ENCODE assay signal across 24 cellular contexts in the genomic region with DNA sequence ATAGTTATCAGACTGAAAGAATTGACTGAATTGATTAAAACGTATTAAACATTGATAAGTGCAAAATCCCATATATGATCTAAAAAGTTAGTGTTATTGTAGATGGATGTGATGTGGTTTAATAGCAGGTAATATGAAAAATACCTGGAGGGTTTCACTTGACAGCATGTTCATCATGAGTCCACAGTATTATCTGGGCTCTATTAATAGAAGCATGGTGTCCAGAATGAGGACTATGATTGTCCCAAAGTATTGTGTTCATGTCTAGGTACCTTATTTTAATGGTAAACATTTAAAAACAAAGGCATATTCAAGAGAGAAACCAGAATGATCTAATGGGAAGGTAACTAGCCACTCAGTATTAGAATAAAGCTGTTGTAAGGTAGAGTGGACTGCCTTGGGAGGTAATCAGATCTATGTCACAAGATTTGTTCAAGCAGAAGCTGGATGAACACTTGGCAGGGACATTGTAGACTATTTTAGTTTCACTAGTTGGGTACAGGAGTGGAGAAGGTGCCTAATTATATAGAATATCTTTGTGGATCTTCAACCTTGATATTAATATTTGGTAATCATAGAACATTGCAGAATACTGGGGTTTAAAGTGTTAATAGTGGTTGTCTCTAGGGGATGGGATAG. TPM values are rescaled to one million over a fixed set of nuclear protein-coding genes. Genes with fewer than 3 reads are reported as not detected.
DNase-seq lines count a peak whose midpoint lies in the region; ATAC-seq and TF ChIP-seq lines count a peak whose summit lies in the region.
"Had no signal": no experiment of that assay in that cellular context is flagged by ENCODE, and none has a peak within 500 bp of the region (broad histone marks: within the 10 kb centered on the region; RNA-seq: fewer than 3 reads in every experiment).

No MANE protein-coding gene starts in this region.

- H3K9me3 ChIP-seq in BLaER1 (0 out of 2 replicates have a peak, but pooled peaks cover 6% of the 10 kb centered on the region), left ventricle myocardium inferior (replicated peaks) (no peaks in the 10 kb centered on the region)
- H3K9me3 ChIP-seq: body of pancreas, esophagus squamous epithelium, suprapubic skin had no signal

- H3K4me3 ChIP-seq in BLaER1 (no peak overlapping the region), left ventricle myocardium inferior (no peak overlapping the region), lower leg skin (ENCODE audit: low read depth, poor library complexity, severe bottlenecking) (no peak overlapping the region)
- H3K4me3 ChIP-seq: body of pancreas, suprapubic skin had no signal

- H3K36me3 Mint-ChIP-seq in HFFc6 (ENCODE audit: low read depth) = peaks cover 4% of the 10 kb centered on the region; the same call in 1 of the 2 replicates
- peaks cover 4% of the 10 kb centered on the region for H3K36me3 Mint-ChIP-seq in progenitor cell of endocrine pancreas (ENCODE audit: insufficient read depth)
- H3K36me3 Mint-ChIP-seq: activated CD8-positive, alpha-beta memory T cell treated with anti-CD3 and anti-CD28 coated beads, Interleukin-2, amount 10 ng/mL, durations not matched to agents 7 days and 5 days; activated naive CD8-positive, alpha-beta T cell treated with anti-CD3 and anti-CD28 coated beads, Interleukin-2, amount 10 ng/mL, durations not matched to agents 7 days and 5 days; CD8-positive, alpha-beta T cell; natural killer cell treated with Interleukin-12 subunit alpha and Interleukin-12 subunit beta and Interleukin-15 and Interleukin-18, amount 100 ng/mL, for 72 hours had no signal

- intact Hi-C loops in left ventricle myocardium inferior (cut with micrococcal nuclease) (no loop called here), lower leg skin (cut with DNase I; ENCODE audit: low total_unique reads) (no loop called here)

- H3K36me3 ChIP-seq in BLaER1 (no peaks in the 10 kb centered on the region), left ventricle myocardium inferior (no peaks in the 10 kb centered on the region)
- H3K36me3 ChIP-seq: esophagus squamous epithelium, suprapubic skin had no signal

- H3K27me3 Mint-ChIP-seq in HFFc6 (ENCODE audit: insufficient read depth) (no peaks in the 10 kb centered on the region), progenitor cell of endocrine pancreas (no peaks in the 10 kb centered on the region)
- H3K27me3 Mint-ChIP-seq: activated CD4-positive, alpha-beta T cell treated with anti-CD3 and anti-CD28 coated beads, Interleukin-2, amount 10 ng/mL, durations not matched to agents 24 days and 14 days; activated CD8-positive, alpha-beta memory T cell treated with anti-CD3 and anti-CD28 coated beads, Interleukin-2, amount 10 ng/mL, durations not matched to agents 7 days and 5 days; effector memory CD8-positive, alpha-beta T cell; natural killer cell treated with Interleukin-12 subunit alpha and Interleukin-12 subunit beta and Interleukin-15 and Interleukin-18, amount 100 ng/mL, for 72 hours had no signal

- no peaks in the 10 kb centered on the region for H4K20me1 ChIP-seq in BLaER1

- H3K4me3 Mint-ChIP-seq in HFFc6 (no peak overlapping the region), progenitor cell of endocrine pancreas (ENCODE audit: low read depth) (no peak overlapping the region)
- H3K4me3 Mint-ChIP-seq: activated CD4-positive, alpha-beta T cell treated with anti-CD3 and anti-CD28 coated beads, Interleukin-2, amount 10 ng/mL, durations not matched to agents 24 days and 14 days; activated CD8-positive, alpha-beta memory T cell treated with anti-CD3 and anti-CD28 coated beads, Interleukin-2, amount 10 ng/mL, durations not matched to agents 7 days and 5 days; activated naive CD8-positive, alpha-beta T cell treated with anti-CD3 and anti-CD28 coated beads, Interleukin-2, amount 10 ng/mL, durations not matched to agents 7 days and 5 days; CD8-positive, alpha-beta T cell; effector memory CD8-positive, alpha-beta T cell; natural killer cell treated with Interleukin-12 subunit alpha and Interleukin-12 subunit beta and Interleukin-15 and Interleukin-18, amount 100 ng/mL, for 72 hours had no signal

- no peak overlapping the region for H3K9ac ChIP-seq in BLaER1

- TF ChIP-seq POLR2A in lower leg skin (IDR thresholded peaks at IDR 0.05) = no peak

- no peak for ATAC-seq in GM18511 (IDR thresholded peaks at IDR 0.05; ENCODE audit: unreplicated experiment)
- ATAC-seq: activated CD8-positive, alpha-beta memory T cell treated with anti-CD3 and anti-CD28 coated beads, Interleukin-2, amount 10 ng/mL, durations not matched to agents 7 days and 5 days; CD8-positive, alpha-beta T cell; effector memory CD8-positive, alpha-beta T cell; HCT116; natural killer cell treated with Interleukin-12 subunit alpha and Interleukin-12 subunit beta and Interleukin-15 and Interleukin-18, amount 100 ng/mL, for 72 hours had no signal

- H3K4me1 Mint-ChIP-seq in HFFc6 (ENCODE audit: low read depth) (peaks cover 51% of the 10 kb centered on the region), progenitor cell of endocrine pancreas (ENCODE audit: low read depth) (peaks cover 41% of the 10 kb centered on the region)
- H3K4me1 Mint-ChIP-seq: activated CD8-positive, alpha-beta memory T cell treated with anti-CD3 and anti-CD28 coated beads, Interleukin-2, amount 10 ng/mL, durations not matched to agents 7 days and 5 days had no signal

- H3K27ac ChIP-seq in BLaER1 (no peak overlapping the region), left ventricle myocardium inferior (replicated peaks) (peak overlapping the region; percentile 73)
- H3K27ac ChIP-seq: suprapubic skin had no signal

- DNase-seq in HFFc6 = no peak
- no peak for DNase-seq in left ventricle myocardium inferior
- no peak for DNase-seq in progenitor cell of endocrine pancreas (ENCODE audit: low spot score, unreplicated experiment)
- no peak for DNase-seq in lower leg skin (ENCODE audit: low spot score in 2 of 2)
- DNase-seq in NCI-H1417 treated with DMSO at 0.1 percent for 48 hours (lab: John Stamatoyannopoulos, UW) = no peak
- no peak for DNase-seq in T-helper 9 cell
- DNase-seq: activated CD4-positive, alpha-beta T cell treated with anti-CD3 and anti-CD28 coated beads, Interleukin-2, amount 10 ng/mL, durations not matched to agents 24 days and 14 days; activated CD8-positive, alpha-beta memory T cell treated with anti-CD3 and anti-CD28 coated beads, Interleukin-2, amount 10 ng/mL, durations not matched to agents 7 days and 5 days; activated naive CD8-positive, alpha-beta T cell treated with anti-CD3 and anti-CD28 coated beads, Interleukin-2, amount 10 ng/mL, durations not matched to agents 7 days and 5 days; body of pancreas; CD8-positive, alpha-beta T cell; DMS79 treated with DMSO at 0.1 percent for 48 hours; effector memory CD8-positive, alpha-beta T cell; esophagus squamous epithelium; KBM-7; kidney glomerular epithelial cell; MM.1S; NCI-H146 had no signal

- TF ChIP-seq CTCF in HFFc6 (IDR thresholded peaks at IDR 0.05) = no peak
- TF ChIP-seq CTCF in left ventricle myocardium inferior (IDR thresholded peaks at IDR 0.05; ENCODE audit: borderline replicate concordance) = no peak
- no peak for TF ChIP-seq CTCF in progenitor cell of endocrine pancreas (IDR thresholded peaks at IDR 0.05; ENCODE audit: unreplicated experiment)
- TF ChIP-seq CTCF in lower leg skin (IDR thresholded peaks at IDR 0.05) = no peak

- H3K9me3 Mint-ChIP-seq in HFFc6 (no peaks in the 10 kb centered on the region), progenitor cell of endocrine pancreas (ENCODE audit: low read depth) (no peaks in the 10 kb centered on the region)
- H3K9me3 Mint-ChIP-seq: activated CD4-positive, alpha-beta T cell treated with anti-CD3 and anti-CD28 coated beads, Interleukin-2, amount 10 ng/mL, durations not matched to agents 24 days and 14 days; activated naive CD8-positive, alpha-beta T cell treated with anti-CD3 and anti-CD28 coated beads, Interleukin-2, amount 10 ng/mL, durations not matched to agents 7 days and 5 days; activated T-helper 2 cell treated with anti-CD3 and anti-CD28 coated beads, Interferon-gamma antibody, Interleukin-2, Interleukin-4, amounts not matched to agents 10 μg/mL and 5 μg/mL and 100 μg/mL, durations not matched to agents 14 hours and 24 hours and 36 hours; CD8-positive, alpha-beta T cell; effector memory CD8-positive, alpha-beta T cell; natural killer cell treated with Interleukin-12 subunit alpha and Interleukin-12 subunit beta and Interleukin-15 and Interleukin-18, amount 100 ng/mL, for 72 hours had no signal

- H3K27me3 ChIP-seq in BLaER1 = no peaks in the 10 kb centered on the region
- no peaks in the 10 kb centered on the region for H3K27me3 ChIP-seq in left ventricle myocardium inferior (ENCODE audit: low read depth)
- H3K27me3 ChIP-seq: body of pancreas, esophagus squamous epithelium, suprapubic skin had no signal

- H3K4me2 ChIP-seq in BLaER1 = 0 out of 2 replicates have a peak overlapping the region, but pooled peaks have one; percentile 11

- H3K4me1 ChIP-seq in BLaER1 (peaks cover 42% of the 10 kb centered on the region), left ventricle myocardium inferior (peaks cover 61% of the 10 kb centered on the region)

- 91 to 94% methylated on average over 1 of the region's 1 CpG for WGBS in lower leg skin, 2 donors

- H3K27ac Mint-ChIP-seq in HFFc6 (0 out of 2 replicates have a peak overlapping the region, but pooled peaks have one; percentile 36), progenitor cell of endocrine pancreas (peak overlapping the region; percentile 78)
- H3K27ac Mint-ChIP-seq: activated CD4-positive, alpha-beta T cell treated with anti-CD3 and anti-CD28 coated beads, Interleukin-2, amount 10 ng/mL, durations not matched to agents 24 days and 14 days; activated CD8-positive, alpha-beta memory T cell treated with anti-CD3 and anti-CD28 coated beads, Interleukin-2, amount 10 ng/mL, durations not matched to agents 7 days and 5 days; activated naive CD8-positive, alpha-beta T cell treated with anti-CD3 and anti-CD28 coated beads, Interleukin-2, amount 10 ng/mL, durations not matched to agents 7 days and 5 days; activated T-helper 2 cell treated with anti-CD3 and anti-CD28 coated beads, Interferon-gamma antibody, Interleukin-2, Interleukin-4, amounts not matched to agents 10 μg/mL and 5 μg/mL and 100 μg/mL, durations not matched to agents 14 hours and 24 hours and 36 hours; CD8-positive, alpha-beta T cell; effector memory CD8-positive, alpha-beta T cell; natural killer cell treated with Interleukin-12 subunit alpha and Interleukin-12 subunit beta and Interleukin-15 and Interleukin-18, amount 100 ng/mL, for 72 hours had no signal

RNA-seq across cellular contexts. Expression of a gene that starts 43.5 kb away (rescaled TPM):
- 10 to 100 TPM; 28.3 to 36.2 (median 32.3) TPM for total RNA-seq in HFFc6 (2021; fragmentation: NEBNext Ultra II Directional; extraction: Animal tissue kit (Norgen Biotek cat#: 25700))
- total RNA-seq in left ventricle myocardium inferior = 20.3 TPM
- total RNA-seq in progenitor cell of endocrine pancreas = 63.8 and 66.2 TPM in 2 replicates
- 10 to 100 TPM; 30.0 to 42.8 (median 34.1) TPM for total RNA-seq in lower leg skin
